25 cellular contexts compared by ENCODE assay signal in genomic region chr15:36235173-36235572, GRCh38.
"Had no signal": no experiment of that assay in that cellular context is flagged by ENCODE, and none has a peak within 500 bp of the region (broad histone marks: within the 10 kb centered on the region; RNA-seq: fewer than 3 reads in every experiment).

No MANE protein-coding gene starts in this region.

- H3K4me1 ChIP-seq: neural progenitor cell, parathyroid adenoma, psoas muscle, right lobe of liver, sigmoid colon, stomach, thyroid gland, tibial nerve, upper lobe of left lung, vagina had no signal

- H3K36me3 ChIP-seq: neural progenitor cell, ovary, right lobe of liver, sigmoid colon, stomach, thoracic aorta, thyroid gland, tibial nerve, upper lobe of left lung, vagina had no signal

- H3K27me3 ChIP-seq: neural progenitor cell, ovary, sigmoid colon, stomach, thyroid gland, tibial nerve, upper lobe of left lung, vagina had no signal

- H3K4me3 ChIP-seq: neural progenitor cell, ovary, psoas muscle, right lobe of liver, sigmoid colon, stomach, thoracic aorta, thyroid gland, tibial nerve, upper lobe of left lung, vagina had no signal

- ATAC-seq: natural killer cell; psoas muscle; right cardiac atrium; right lobe of liver; stimulated activated effector memory CD8-positive, alpha-beta T cell treated with anti-CD3 and anti-CD28 coated beads, Interleukin-12 subunit alpha, Interleukin-12 subunit beta, amount 100 ng/mL, for 72 hours; stimulated activated naive B cell treated with anti-CD40 and anti-IgM and Interleukin-4, amounts not matched to agents 10 μg/mL and 1 μg/mL and 100 μg/mL, for 72 hours had no signal

- H3K27ac ChIP-seq: neural progenitor cell, ovary, parathyroid adenoma, psoas muscle, right lobe of liver, sigmoid colon, stomach, thoracic aorta, thyroid gland, tibial nerve, upper lobe of left lung, vagina had no signal

- H3K4me2 ChIP-seq: neural progenitor cell had no signal

- H3K9me3 ChIP-seq: ovary, psoas muscle, right lobe of liver, sigmoid colon, stomach, thoracic aorta, thyroid gland, upper lobe of left lung, vagina had no signal

- H3K79me2 ChIP-seq: parathyroid adenoma had no signal

- H3K9ac ChIP-seq: neural progenitor cell, parathyroid adenoma had no signal

- H2AFZ ChIP-seq: neural progenitor cell, parathyroid adenoma had no signal

- DNase-seq: natural killer cell; occipital lobe; ovary; posterior cingulate gyrus; psoas muscle; right cardiac atrium; right lobe of liver; sigmoid colon; small intestine; stimulated activated CD4-positive, alpha-beta T cell treated with anti-CD3 and anti-CD28 coated beads, Interleukin-15, amount 100 ng/mL, for 24 hours; stimulated activated CD4-positive, alpha-beta T cell treated with anti-CD3 and anti-CD28 coated beads, Interleukin-2, amount 100 ng/mL, for 24 hours; stimulated activated CD4-positive, alpha-beta T cell treated with anti-CD3 and anti-CD28 coated beads, Interleukin-2, amount 100 ng/mL, for 48 hours; stimulated activated CD4-positive, alpha-beta T cell treated with anti-CD3 and anti-CD28 coated beads, Interleukin-4, amount 100 ng/mL, for 24 hours; stimulated activated naive B cell treated with anti-CD40 and anti-IgM and Interleukin-4, amounts not matched to agents 10 μg/mL and 1 μg/mL and 100 μg/mL, for 72 hours; stimulated activated naive CD4-positive, alpha-beta T cell treated with Interleukin-2 at 50 U/mL for 16 hours; stomach; thyroid gland; trophoblast cell; upper lobe of left lung had no signal
